1 cellular context compared by ENCODE assay signal in genomic region chr1:108886292-108886691, GRCh38.
TF ChIP-seq lines count a peak whose summit lies in the region.

No MANE protein-coding gene starts in this region.

TF ChIP-seq in WTC11, 78 proteins besides CTCF, POLR2A, EP300 and RAD21 (continued from another document):
- TF ChIP-seq HMGXB4 (CRISPR knock-in tag; IDR thresholded peaks at IDR 0.05) (no peak), ZNF396 (CRISPR knock-in tag; IDR thresholded peaks at IDR 0.05; ENCODE audit: borderline replicate concordance) (no peak), KAT7 (CRISPR knock-in tag; IDR thresholded peaks at IDR 0.05; ENCODE audit: borderline replicate concordance) (no peak), GRHL2 (CRISPR knock-in tag; IDR thresholded peaks at IDR 0.05; ENCODE audit: insufficient replicate concordance, severe bottlenecking) (no peak), ZNF532 (CRISPR knock-in tag; IDR thresholded peaks at IDR 0.05; ENCODE audit: borderline replicate concordance) (no peak), NFE2L1 (CRISPR knock-in tag; IDR thresholded peaks at IDR 0.05) (no peak), EMX1 (CRISPR knock-in tag; IDR thresholded peaks at IDR 0.05) (no peak), ZNF317 (CRISPR knock-in tag; IDR thresholded peaks at IDR 0.05; ENCODE audit: borderline replicate concordance, low read depth) (no peak), GTF2I (CRISPR knock-in tag; conservative IDR thresholded peaks at IDR 0.05) (no peak), IRF1 (CRISPR knock-in tag; IDR thresholded peaks at IDR 0.05) (no peak), AFF4 (CRISPR knock-in tag; IDR thresholded peaks at IDR 0.05; ENCODE audit: borderline replicate concordance) (no peak), RORB (CRISPR knock-in tag; IDR thresholded peaks at IDR 0.05) (no peak), ELF4 (CRISPR knock-in tag; IDR thresholded peaks at IDR 0.05; ENCODE audit: low read depth) (no peak), ZNF138 (CRISPR knock-in tag; conservative IDR thresholded peaks at IDR 0.05) (no peak)
